In genomic region chr12:76789335-76790050, GRCh38 we compare ENCODE assay signal across 24 cellular contexts. TPM values are rescaled to one million over a fixed set of nuclear protein-coding genes. Genes with fewer than 3 reads are reported as not detected.
DNase-seq lines count a peak whose midpoint lies in the region; ATAC-seq and TF ChIP-seq lines count a peak whose summit lies in the region.
"Had no signal": no experiment of that assay in that cellular context is flagged by ENCODE, and none has a peak within 500 bp of the region (broad histone marks: within the 10 kb centered on the region; RNA-seq: fewer than 3 reads in every experiment).

No MANE protein-coding gene starts in this region.

- peak overlapping the region; percentile 18; the same call in 1 of the 2 replicates for H3K18ac ChIP-seq in IMR-90 (ENCODE audit: low read depth, low read length)

- peak overlapping the region; percentile 15 for H2BK5ac ChIP-seq in IMR-90 (ENCODE audit: low read depth, low read length, poor library complexity, severe bottlenecking)

- BruUV-seq in IMR-90 (replicated peaks; lab: Mats Ljungman, UMichigan) = no TSS peak

- H3K23ac ChIP-seq in IMR-90 (ENCODE audit: low read depth, low read length) = no peak overlapping the region

- no peak overlapping the region for H3K27ac ChIP-seq in IMR-90 (ENCODE audit: insufficient read depth, low read length)
- H3K27ac ChIP-seq in upper lobe of right lung = no peak overlapping the region
- H3K27ac ChIP-seq: 22Rv1, HL-60 had no signal

- intact Hi-C loops in activated CD8-positive, alpha-beta T cell treated with anti-CD3 and anti-CD28 coated beads for 36 hours (cut with micrococcal nuclease) = loop anchor here (5.0 kb wide), 1 partner anchor 102 kb away; no protein-coding TSS in a partner anchor
- intact Hi-C loops in IMR-90 (cut with micrococcal nuclease) (no loop called here), upper lobe of right lung (cut with DNase I) (loop anchor here (5.0 kb wide), 1 partner anchor 167 kb away; no protein-coding TSS in a partner anchor)

- H3K14ac ChIP-seq in IMR-90 (replicated peaks; ENCODE audit: low read depth, low read length) = no peak overlapping the region

- H3K4me3 Mint-ChIP-seq in activated CD8-positive, alpha-beta T cell treated with anti-CD3 and anti-CD28 coated beads for 36 hours = no peak overlapping the region
- no peak overlapping the region for H3K4me3 Mint-ChIP-seq in activated CD8-positive, alpha-beta T cell treated with anti-CD3 and anti-CD28 coated beads, Interleukin-2, amount 10 ng/mL, durations not matched to agents 7 days and 5 days
- no peak overlapping the region for H3K4me3 Mint-ChIP-seq in central memory CD8-positive, alpha-beta T cell
- no peak overlapping the region for H3K4me3 Mint-ChIP-seq in nephron progenitor cell
- H3K4me3 Mint-ChIP-seq: CD4-positive, CD25-positive, alpha-beta regulatory T cell; HFFc6 had no signal

- H3K4ac ChIP-seq in IMR-90 (ENCODE audit: low read depth, low read length) = no peak overlapping the region

- dilution Hi-C loops in IMR-90 (cut with HindIII; ENCODE audit: low sequenced_read_pairs, unreplicated experiment) = no loop called here

- no peak overlapping the region; the same call in 1 of the 2 replicates for H4K5ac ChIP-seq in IMR-90 (ENCODE audit: low read depth, low read length)

- TF ChIP-seq RAD21 in IMR-90 (IDR thresholded peaks at IDR 0.05; ENCODE audit: low read length) = no peak

- CTCF ChIA-PET in activated CD8-positive, alpha-beta T cell treated with anti-CD3 and anti-CD28 coated beads for 36 hours (lab: Charles Lee) = interaction anchor here (1.0 to 6.4 kb wide), 14 partner anchors 10 to 221 kb away, joined by 3 to 83 read pairs (median 8); partner anchors contain the start of gene ZDHHC17
- CTCF ChIA-PET in activated CD8-positive, alpha-beta T cell treated with anti-CD3 and anti-CD28 coated beads, Interleukin-2, amount 10 ng/mL, durations not matched to agents 7 days and 5 days (lab: Charles Lee) = interaction anchor here (1.0 to 2.3 kb wide), 6 partner anchors 12 to 167 kb away, joined by 3 to 31 read pairs (median 8); partner anchors contain the start of gene ZDHHC17
- CTCF ChIA-PET in IMR-90 (lab: Yijun Ruan, JAX) = interaction anchor here (0.7 to 2.0 kb wide), 3 partner anchors 11 to 232 kb away, joined by 3 to 13 read pairs (median 3); no protein-coding TSS in a partner anchor

- in situ Hi-C loops in IMR-90 (cut with MboI; ENCODE audit: low sequenced_read_pairs) = loop anchor here (5.0 kb wide), 1 partner anchor 172 kb away; no protein-coding TSS in a partner anchor

- no peak overlapping the region for H2AFZ ChIP-seq in IMR-90 (replicated peaks; ENCODE audit: low read length, poor library complexity)

- H2BK20ac ChIP-seq in IMR-90 (ENCODE audit: low read depth, low read length) = no peak overlapping the region

- H4K91ac ChIP-seq in IMR-90 (ENCODE audit: insufficient read depth, low read depth, low read length) = peak overlapping the region; percentile 38; the same call in 1 of the 2 replicates

- no peak overlapping the region for H2BK15ac ChIP-seq in IMR-90 (ENCODE audit: low read depth, low read length)

- H3K36me3 ChIP-seq in IMR-90 (ENCODE audit: control insufficient read depth, insufficient read depth, low read length) (no peaks in the 10 kb centered on the region), upper lobe of right lung (no peaks in the 10 kb centered on the region)
- H3K36me3 ChIP-seq: BE2C had no signal

- peaks cover 16% of the 10 kb centered on the region for H3K4me1 Mint-ChIP-seq in activated CD8-positive, alpha-beta T cell treated with anti-CD3 and anti-CD28 coated beads for 36 hours (ENCODE audit: low read depth)
- peaks cover 2% of the 10 kb centered on the region for H3K4me1 Mint-ChIP-seq in activated CD8-positive, alpha-beta T cell treated with anti-CD3 and anti-CD28 coated beads, Interleukin-2, amount 10 ng/mL, durations not matched to agents 7 days and 5 days (ENCODE audit: low read depth)
- peaks cover 44% of the 10 kb centered on the region for H3K4me1 Mint-ChIP-seq in central memory CD8-positive, alpha-beta T cell
- peaks cover 7% of the 10 kb centered on the region for H3K4me1 Mint-ChIP-seq in nephron progenitor cell

- H3K4me1 ChIP-seq in IMR-90 (ENCODE audit: control insufficient read depth, insufficient read depth, low read length) (no peaks in the 10 kb centered on the region; the same call in 1 of the 2 replicates), upper lobe of right lung (peaks cover 4% of the 10 kb centered on the region)
- H3K4me1 ChIP-seq: BE2C had no signal

- H4K20me1 ChIP-seq in IMR-90 (ENCODE audit: insufficient read depth, low read length) = peaks cover 9% of the 10 kb centered on the region; the same call in 1 of the 2 replicates

- no peak overlapping the region for H2BK120ac ChIP-seq in IMR-90 (ENCODE audit: low read depth, low read length)

- H3K9me3 ChIP-seq in IMR-90 (ENCODE audit: control insufficient read depth, insufficient read depth, low read length) (no peaks in the 10 kb centered on the region; the same call in 1 of the 2 replicates), upper lobe of right lung (no peaks in the 10 kb centered on the region)
- H3K9me3 ChIP-seq: BE2C had no signal

- DNase-seq in activated CD8-positive, alpha-beta T cell treated with anti-CD3 and anti-CD28 coated beads for 36 hours = no peak
- no peak for DNase-seq in activated CD8-positive, alpha-beta T cell treated with anti-CD3 and anti-CD28 coated beads, Interleukin-2, amount 10 ng/mL, durations not matched to agents 7 days and 5 days
- DNase-seq in IMR-90 = no peak
- no peak for DNase-seq in central memory CD8-positive, alpha-beta T cell (ENCODE audit: low spot score in 2 of 2)
- no peak for DNase-seq in nephron progenitor cell
- no peak for DNase-seq in upper lobe of right lung
- DNase-seq in ecto neural progenitor cell (ENCODE audit: low spot score) = no peak
- DNase-seq: BE2C; Calu3; CD4-positive, CD25-positive, alpha-beta regulatory T cell; DMS53; EL; HFFc6; MM.1S; NCI-H1092 treated with DMSO at 0.1 percent for 48 hours; NCI-H1694; NCI-H510A treated with DMSO at 0.1 percent for 48 hours; NCI-H774; OCI-M1; SHP77 treated with DMSO at 0.1 percent for 48 hours had no signal

- peak overlapping the region; percentile 25 for H3K27ac Mint-ChIP-seq in activated CD8-positive, alpha-beta T cell treated with anti-CD3 and anti-CD28 coated beads for 36 hours
- H3K27ac Mint-ChIP-seq in activated CD8-positive, alpha-beta T cell treated with anti-CD3 and anti-CD28 coated beads, Interleukin-2, amount 10 ng/mL, durations not matched to agents 7 days and 5 days = no peak overlapping the region
- H3K27ac Mint-ChIP-seq in central memory CD8-positive, alpha-beta T cell (ENCODE audit: low read depth) = peak overlapping the region; percentile 30
- peak overlapping the region; percentile 59 for H3K27ac Mint-ChIP-seq in nephron progenitor cell
- H3K27ac Mint-ChIP-seq: HFFc6 had no signal

- no peak overlapping the region for H3K9ac ChIP-seq in IMR-90 (ENCODE audit: low read depth, low read length)

- peaks cover 14% of the 10 kb centered on the region for H3K9me3 Mint-ChIP-seq in activated CD8-positive, alpha-beta T cell treated with anti-CD3 and anti-CD28 coated beads for 36 hours
- H3K9me3 Mint-ChIP-seq in activated CD8-positive, alpha-beta T cell treated with anti-CD3 and anti-CD28 coated beads, Interleukin-2, amount 10 ng/mL, durations not matched to agents 7 days and 5 days (ENCODE audit: insufficient read depth) = no peaks in the 10 kb centered on the region
- no peaks in the 10 kb centered on the region for H3K9me3 Mint-ChIP-seq in central memory CD8-positive, alpha-beta T cell
- H3K9me3 Mint-ChIP-seq in nephron progenitor cell = peaks cover 27% of the 10 kb centered on the region
- H3K9me3 Mint-ChIP-seq: HFFc6 had no signal

- ATAC-seq in activated CD8-positive, alpha-beta T cell treated with anti-CD3 and anti-CD28 coated beads for 36 hours = no peak
- ATAC-seq in activated CD8-positive, alpha-beta T cell treated with anti-CD3 and anti-CD28 coated beads, Interleukin-2, amount 10 ng/mL, durations not matched to agents 7 days and 5 days = no peak
- ATAC-seq in IMR-90 (ENCODE audit: low read depth) (no peak), upper lobe of right lung (no peak), HG03354 (IDR thresholded peaks at IDR 0.05; ENCODE audit: poor library complexity, severe bottlenecking, unreplicated experiment) (no peak)
- ATAC-seq in central memory CD8-positive, alpha-beta T cell (replicated peaks; ENCODE audit: extremely low read depth, poor library complexity, severe bottlenecking) = no peak
- ATAC-seq: SK-N-SH treated with all-trans-retinoic acid at 6 μM for 48 hours had no signal

- no peak for TF ChIP-seq CTCF in activated CD8-positive, alpha-beta T cell treated with anti-CD3 and anti-CD28 coated beads for 36 hours (IDR thresholded peaks at IDR 0.05)
- TF ChIP-seq CTCF in IMR-90 (conservative IDR thresholded peaks at IDR 0.05; ENCODE audit: low read depth, low read length) (no peak), nephron progenitor cell (IDR thresholded peaks at IDR 0.05) (no peak), upper lobe of right lung (IDR thresholded peaks at IDR 0.05) (no peak)

- H4K8ac ChIP-seq in IMR-90 (ENCODE audit: low read depth in 2 of 2, low read length in 2 of 2) = no peak overlapping the region

- H3K27me3 Mint-ChIP-seq in activated CD8-positive, alpha-beta T cell treated with anti-CD3 and anti-CD28 coated beads for 36 hours = no peaks in the 10 kb centered on the region
- no peaks in the 10 kb centered on the region for H3K27me3 Mint-ChIP-seq in activated CD8-positive, alpha-beta T cell treated with anti-CD3 and anti-CD28 coated beads, Interleukin-2, amount 10 ng/mL, durations not matched to agents 7 days and 5 days (ENCODE audit: low read depth)
- no peaks in the 10 kb centered on the region for H3K27me3 Mint-ChIP-seq in central memory CD8-positive, alpha-beta T cell
- H3K27me3 Mint-ChIP-seq in nephron progenitor cell (ENCODE audit: low read depth, poor library complexity) = no peaks in the 10 kb centered on the region
- H3K27me3 Mint-ChIP-seq: CD4-positive, CD25-positive, alpha-beta regulatory T cell had no signal

- no peaks in the 10 kb centered on the region for H3K9me1 ChIP-seq in IMR-90 (ENCODE audit: insufficient read depth, low read length)

- TF ChIP-seq POLR2A in IMR-90 (IDR thresholded peaks at IDR 0.05; ENCODE audit: low read depth, low read length) = no peak

- H3K36me3 Mint-ChIP-seq in activated CD8-positive, alpha-beta T cell treated with anti-CD3 and anti-CD28 coated beads for 36 hours (ENCODE audit: low read depth) = peaks cover 6% of the 10 kb centered on the region
- H3K36me3 Mint-ChIP-seq in activated CD8-positive, alpha-beta T cell treated with anti-CD3 and anti-CD28 coated beads, Interleukin-2, amount 10 ng/mL, durations not matched to agents 7 days and 5 days (ENCODE audit: low read depth) = peaks cover 5% of the 10 kb centered on the region
- H3K36me3 Mint-ChIP-seq in central memory CD8-positive, alpha-beta T cell (ENCODE audit: insufficient read depth) = peaks cover 2% of the 10 kb centered on the region
- peaks cover 30% of the 10 kb centered on the region for H3K36me3 Mint-ChIP-seq in nephron progenitor cell (ENCODE audit: low read depth)

- POLR2A ChIA-PET in activated CD8-positive, alpha-beta T cell treated with anti-CD3 and anti-CD28 coated beads for 36 hours (lab: Charles Lee) = interaction anchor here (0.9 kb wide), 1 partner anchor 14 kb away, joined by 3 read pairs; no protein-coding TSS in a partner anchor
- POLR2A ChIA-PET in activated CD8-positive, alpha-beta T cell treated with anti-CD3 and anti-CD28 coated beads, Interleukin-2, amount 10 ng/mL, durations not matched to agents 7 days and 5 days (lab: Charles Lee) = no interaction called here
- POLR2A ChIA-PET in IMR-90 (lab: Charles Lee; ENCODE audit: unreplicated experiment) = no interaction called here

- no peak overlapping the region for H3K56ac ChIP-seq in IMR-90 (ENCODE audit: extremely low read depth, insufficient read depth, low read length)

- H3K79me1 ChIP-seq in IMR-90 (ENCODE audit: low read depth in 1 of 2, low read length in 2 of 2) = peaks cover 12 to 53% of the 10 kb centered on the region in 2 experiments

- H2AK5ac ChIP-seq in IMR-90 (ENCODE audit: low read depth, low read length) = no peak overlapping the region

- no peaks in the 10 kb centered on the region for H3K27me3 ChIP-seq in IMR-90 (ENCODE audit: control insufficient read depth, insufficient read depth, low read length)
- no peaks in the 10 kb centered on the region for H3K27me3 ChIP-seq in upper lobe of right lung
- H3K27me3 ChIP-seq: BE2C had no signal

- H3K4me2 ChIP-seq in IMR-90 (ENCODE audit: low read depth, low read length) = no peak overlapping the region

- H2AK9ac ChIP-seq in IMR-90 (replicated peaks; ENCODE audit: low read depth, low read length, poor library complexity) = no peak overlapping the region

- H3K4me3 ChIP-seq in IMR-90 (ENCODE audit: insufficient read depth, low read depth, low read length) (no peak overlapping the region), upper lobe of right lung (no peak overlapping the region)

- WGBS in IMR-90 (ENCODE audit: extremely low coverage in 2 of 2, insufficient read length in 1 of 2), 2 experiments = 83% methylated on average over 1 of the region's 3 CpGs; no CpG with 5 or more reads in 1 of the 2 experiments

RNA-seq across cellular contexts. Expression of gene ZDHHC17, which starts 25.6 kb away (rescaled TPM):
- total RNA-seq in activated CD8-positive, alpha-beta T cell treated with anti-CD3 and anti-CD28 coated beads for 36 hours = 10 to 100 TPM; 20.8 to 22.4 TPM
- 10 to 100 TPM; 26.6 to 28.1 TPM for total RNA-seq in activated CD8-positive, alpha-beta T cell treated with anti-CD3 and anti-CD28 coated beads, Interleukin-2, amount 10 ng/mL, durations not matched to agents 7 days and 5 days
- total RNA-seq in IMR-90 (2012; rRNA removed) = 86.4 and 125 TPM in 2 replicates
- 23.3 and 24.8 TPM in 2 replicates for polyA plus RNA-seq in IMR-90 (2012; rRNA removed)
- polyA plus RNA-seq in IMR-90 (2012; cell fraction: cytosol; rRNA removed) = 3.4 and 4.4 TPM in 2 replicates
- 13.2 and 134 TPM in 2 replicates for polyA plus RNA-seq in IMR-90 (2012; cell fraction: nucleus; rRNA removed; ENCODE audit: low replicate concordance)
- total RNA-seq in upper lobe of right lung = 35.0 TPM
